1 cellular context compared by ENCODE assay signal in the genomic region with DNA sequence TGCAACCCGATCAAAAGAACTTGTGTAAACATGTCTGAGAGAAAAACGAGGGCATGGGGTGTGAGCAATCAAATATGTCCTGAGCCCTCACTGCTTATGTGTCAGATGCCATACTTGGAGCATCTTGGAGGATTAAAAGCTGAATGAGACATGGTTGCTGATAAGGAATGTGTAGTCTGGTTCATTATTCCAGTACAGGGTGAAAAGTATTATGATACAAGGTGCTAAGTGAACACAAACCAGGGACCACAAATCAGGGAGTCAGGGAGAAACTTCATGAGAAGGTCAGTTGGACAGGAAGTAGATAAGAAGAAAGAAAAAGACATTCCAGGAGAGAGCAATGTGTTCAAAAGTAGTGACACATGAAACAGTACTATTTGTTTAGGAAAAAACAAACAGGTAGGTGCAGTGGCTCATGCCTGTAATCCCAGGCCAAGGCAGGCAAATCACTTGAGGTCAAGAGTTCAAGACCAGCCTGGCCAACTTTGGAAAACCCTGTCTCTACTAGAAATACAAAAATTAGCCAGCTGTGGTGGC.
TF ChIP-seq lines count a peak whose summit lies in the region.

No MANE protein-coding gene starts in this region.

TF ChIP-seq in GM23338, 12 proteins besides CTCF, POLR2A, EP300 and RAD21 (continued from another document):
- no peak for TF ChIP-seq CREB1 (CRISPR knock-in tag; IDR thresholded peaks at IDR 0.05; ENCODE audit: low read depth)
- no peak for TF ChIP-seq POLR2AphosphoS5 (IDR thresholded peaks at IDR 0.05; ENCODE audit: low read depth)
- TF ChIP-seq, protein P1, sequence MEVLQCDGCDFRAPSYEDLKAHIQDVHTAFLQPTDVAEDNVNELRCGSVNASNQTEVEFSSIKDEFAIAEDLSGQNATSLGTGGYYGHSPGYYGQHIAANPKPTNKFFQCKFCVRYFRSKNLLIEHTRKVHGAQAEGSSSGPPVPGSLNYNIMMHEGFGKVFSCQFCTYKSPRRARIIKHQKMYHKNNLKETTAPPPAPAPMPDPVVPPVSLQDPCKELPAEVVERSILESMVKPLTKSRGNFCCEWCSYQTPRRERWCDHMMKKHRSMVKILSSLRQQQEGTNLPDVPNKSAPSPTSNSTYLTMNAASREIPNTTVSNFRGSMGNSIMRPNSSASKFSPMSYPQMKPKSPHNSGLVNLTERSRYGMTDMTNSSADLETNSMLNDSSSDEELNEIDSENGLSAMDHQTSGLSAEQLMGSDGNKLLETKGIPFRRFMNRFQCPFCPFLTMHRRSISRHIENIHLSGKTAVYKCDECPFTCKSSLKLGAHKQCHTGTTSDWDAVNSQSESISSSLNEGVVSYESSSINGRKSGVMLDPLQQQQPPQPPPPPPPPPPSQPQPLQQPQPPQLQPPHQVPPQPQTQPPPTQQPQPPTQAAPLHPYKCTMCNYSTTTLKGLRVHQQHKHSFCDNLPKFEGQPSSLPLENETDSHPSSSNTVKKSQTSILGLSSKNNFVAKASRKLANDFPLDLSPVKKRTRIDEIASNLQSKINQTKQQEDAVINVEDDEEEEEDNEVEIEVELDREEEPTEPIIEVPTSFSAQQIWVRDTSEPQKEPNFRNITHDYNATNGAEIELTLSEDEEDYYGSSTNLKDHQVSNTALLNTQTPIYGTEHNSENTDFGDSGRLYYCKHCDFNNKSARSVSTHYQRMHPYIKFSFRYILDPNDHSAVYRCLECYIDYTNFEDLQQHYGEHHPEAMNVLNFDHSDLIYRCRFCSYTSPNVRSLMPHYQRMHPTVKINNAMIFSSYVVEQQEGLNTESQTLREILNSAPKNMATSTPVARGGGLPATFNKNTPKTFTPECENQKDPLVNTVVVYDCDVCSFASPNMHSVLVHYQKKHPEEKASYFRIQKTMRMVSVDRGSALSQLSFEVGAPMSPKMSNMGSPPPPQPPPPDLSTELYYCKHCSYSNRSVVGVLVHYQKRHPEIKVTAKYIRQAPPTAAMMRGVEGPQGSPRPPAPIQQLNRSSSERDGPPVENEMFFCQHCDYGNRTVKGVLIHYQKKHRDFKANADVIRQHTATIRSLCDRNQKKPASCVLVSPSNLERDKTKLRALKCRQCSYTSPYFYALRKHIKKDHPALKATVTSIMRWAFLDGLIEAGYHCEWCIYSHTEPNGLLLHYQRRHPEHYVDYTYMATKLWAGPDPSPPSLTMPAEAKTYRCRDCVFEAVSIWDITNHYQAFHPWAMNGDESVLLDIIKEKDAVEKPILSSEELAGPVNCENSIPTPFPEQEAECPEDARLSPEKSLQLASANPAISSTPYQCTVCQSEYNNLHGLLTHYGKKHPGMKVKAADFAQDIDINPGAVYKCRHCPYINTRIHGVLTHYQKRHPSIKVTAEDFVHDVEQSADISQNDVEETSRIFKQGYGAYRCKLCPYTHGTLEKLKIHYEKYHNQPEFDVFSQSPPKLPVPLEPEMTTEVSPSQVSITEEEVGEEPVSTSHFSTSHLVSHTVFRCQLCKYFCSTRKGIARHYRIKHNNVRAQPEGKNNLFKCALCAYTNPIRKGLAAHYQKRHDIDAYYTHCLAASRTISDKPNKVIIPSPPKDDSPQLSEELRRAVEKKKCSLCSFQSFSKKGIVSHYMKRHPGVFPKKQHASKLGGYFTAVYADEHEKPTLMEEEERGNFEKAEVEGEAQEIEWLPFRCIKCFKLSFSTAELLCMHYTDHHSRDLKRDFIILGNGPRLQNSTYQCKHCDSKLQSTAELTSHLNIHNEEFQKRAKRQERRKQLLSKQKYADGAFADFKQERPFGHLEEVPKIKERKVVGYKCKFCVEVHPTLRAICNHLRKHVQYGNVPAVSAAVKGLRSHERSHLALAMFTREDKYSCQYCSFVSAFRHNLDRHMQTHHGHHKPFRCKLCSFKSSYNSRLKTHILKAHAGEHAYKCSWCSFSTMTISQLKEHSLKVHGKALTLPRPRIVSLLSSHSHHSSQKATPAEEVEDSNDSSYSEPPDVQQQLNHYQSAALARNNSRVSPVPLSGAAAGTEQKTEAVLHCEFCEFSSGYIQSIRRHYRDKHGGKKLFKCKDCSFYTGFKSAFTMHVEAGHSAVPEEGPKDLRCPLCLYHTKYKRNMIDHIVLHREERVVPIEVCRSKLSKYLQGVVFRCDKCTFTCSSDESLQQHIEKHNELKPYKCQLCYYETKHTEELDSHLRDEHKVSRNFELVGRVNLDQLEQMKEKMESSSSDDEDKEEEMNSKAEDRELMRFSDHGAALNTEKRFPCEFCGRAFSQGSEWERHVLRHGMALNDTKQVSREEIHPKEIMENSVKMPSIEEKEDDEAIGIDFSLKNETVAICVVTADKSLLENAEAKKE (CRISPR knock-in tag; IDR thresholded peaks at IDR 0.05): no peak
- TF ChIP-seq, protein P2, sequence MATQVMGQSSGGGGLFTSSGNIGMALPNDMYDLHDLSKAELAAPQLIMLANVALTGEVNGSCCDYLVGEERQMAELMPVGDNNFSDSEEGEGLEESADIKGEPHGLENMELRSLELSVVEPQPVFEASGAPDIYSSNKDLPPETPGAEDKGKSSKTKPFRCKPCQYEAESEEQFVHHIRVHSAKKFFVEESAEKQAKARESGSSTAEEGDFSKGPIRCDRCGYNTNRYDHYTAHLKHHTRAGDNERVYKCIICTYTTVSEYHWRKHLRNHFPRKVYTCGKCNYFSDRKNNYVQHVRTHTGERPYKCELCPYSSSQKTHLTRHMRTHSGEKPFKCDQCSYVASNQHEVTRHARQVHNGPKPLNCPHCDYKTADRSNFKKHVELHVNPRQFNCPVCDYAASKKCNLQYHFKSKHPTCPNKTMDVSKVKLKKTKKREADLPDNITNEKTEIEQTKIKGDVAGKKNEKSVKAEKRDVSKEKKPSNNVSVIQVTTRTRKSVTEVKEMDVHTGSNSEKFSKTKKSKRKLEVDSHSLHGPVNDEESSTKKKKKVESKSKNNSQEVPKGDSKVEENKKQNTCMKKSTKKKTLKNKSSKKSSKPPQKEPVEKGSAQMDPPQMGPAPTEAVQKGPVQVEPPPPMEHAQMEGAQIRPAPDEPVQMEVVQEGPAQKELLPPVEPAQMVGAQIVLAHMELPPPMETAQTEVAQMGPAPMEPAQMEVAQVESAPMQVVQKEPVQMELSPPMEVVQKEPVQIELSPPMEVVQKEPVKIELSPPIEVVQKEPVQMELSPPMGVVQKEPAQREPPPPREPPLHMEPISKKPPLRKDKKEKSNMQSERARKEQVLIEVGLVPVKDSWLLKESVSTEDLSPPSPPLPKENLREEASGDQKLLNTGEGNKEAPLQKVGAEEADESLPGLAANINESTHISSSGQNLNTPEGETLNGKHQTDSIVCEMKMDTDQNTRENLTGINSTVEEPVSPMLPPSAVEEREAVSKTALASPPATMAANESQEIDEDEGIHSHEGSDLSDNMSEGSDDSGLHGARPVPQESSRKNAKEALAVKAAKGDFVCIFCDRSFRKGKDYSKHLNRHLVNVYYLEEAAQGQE (IDR thresholded peaks at IDR 0.05; ENCODE audit: unreplicated experiment): no peak
- TF ChIP-seq EZH2 (IDR thresholded peaks at IDR 0.05; ENCODE audit: low read depth, unreplicated experiment): no peak
- no peak for TF ChIP-seq STAT1 (IDR thresholded peaks at IDR 0.05; ENCODE audit: unreplicated experiment)
- no peak for TF ChIP-seq EZH2phosphoT487 (IDR thresholded peaks at IDR 0.05; ENCODE audit: unreplicated experiment)
- no peak for TF ChIP-seq NANOG (IDR thresholded peaks at IDR 0.05; ENCODE audit: borderline replicate concordance)
- TF ChIP-seq ZNF114 (CRISPR knock-in tag; IDR thresholded peaks at IDR 0.05): no peak
